Comparison of ENCODE assay signal across 11 cellular contexts in the genomic region with DNA sequence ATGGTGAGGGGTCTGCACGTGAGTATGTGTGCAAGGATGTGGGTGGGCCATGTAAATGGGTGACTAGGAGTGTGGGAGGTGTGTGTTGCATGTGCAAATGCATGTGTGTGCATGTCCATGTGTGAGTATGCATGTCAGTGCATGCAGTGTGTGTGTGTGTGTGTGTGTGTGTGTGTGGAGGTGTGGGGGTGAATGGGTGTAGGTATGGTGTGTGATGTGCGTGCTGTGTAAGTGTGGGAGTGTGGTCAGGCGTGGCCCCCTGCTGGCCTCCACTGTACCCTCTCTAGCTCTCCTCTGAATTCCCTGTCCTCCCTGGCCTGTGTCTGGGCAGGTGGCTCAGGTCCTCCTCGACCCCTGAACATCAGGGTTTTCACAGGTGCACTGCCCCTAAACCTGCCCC.
DNase-seq lines count a peak whose midpoint lies in the region; ATAC-seq, FAIRE-seq and TF ChIP-seq lines count a peak whose summit lies in the region.
"Had no signal": no experiment of that assay in that cellular context is flagged by ENCODE, and none has a peak within 500 bp of the region (broad histone marks: within the 10 kb centered on the region; RNA-seq: fewer than 3 reads in every experiment).

No MANE protein-coding gene starts in this region.

- no peak overlapping the region for H3K4me3 ChIP-seq in mesendoderm (ENCODE audit: low read length)
- H3K4me3 ChIP-seq in vagina, result no peak overlapping the region
- H3K4me3 ChIP-seq in gastroesophageal sphincter, result no peak overlapping the region
- H3K4me3 ChIP-seq: SK-N-MC, tibial artery had no signal

- H3K79me1 ChIP-seq in mesendoderm (ENCODE audit: low read length), result no peaks in the 10 kb centered on the region

- no peaks in the 10 kb centered on the region for H3K4me1 Mint-ChIP-seq in natural killer cell

- ATAC-seq in gastroesophageal sphincter, result no peak
- no peak for ATAC-seq in natural killer cell

- no peak for TF ChIP-seq CTCF in vagina (IDR thresholded peaks at IDR 0.05)
- no peak for TF ChIP-seq CTCF in gastroesophageal sphincter (IDR thresholded peaks at IDR 0.05)
- no peak for TF ChIP-seq CTCF in natural killer cell (IDR thresholded peaks at IDR 0.05)

- no peaks in the 10 kb centered on the region for H3K9me3 ChIP-seq in vagina
- H3K9me3 ChIP-seq in gastroesophageal sphincter, result no peaks in the 10 kb centered on the region
- H3K9me3 ChIP-seq: tibial artery had no signal

- H2BK120ac ChIP-seq in mesendoderm (ENCODE audit: low read depth, low read length), result no peak overlapping the region

- no peak overlapping the region for H4K8ac ChIP-seq in mesendoderm (ENCODE audit: low read depth, low read length)

- H2AK5ac ChIP-seq in mesendoderm (ENCODE audit: low read length), result no peak overlapping the region

- no peak overlapping the region for H3K4me3 Mint-ChIP-seq in natural killer cell

- no peak overlapping the region for H3K23ac ChIP-seq in mesendoderm (ENCODE audit: low read length)

- H4K5ac ChIP-seq in mesendoderm (ENCODE audit: low read length), result no peak overlapping the region

- no peaks in the 10 kb centered on the region for H3K27me3 ChIP-seq in mesendoderm (ENCODE audit: insufficient read depth, low read length, poor library complexity)
- H3K27me3 ChIP-seq in vagina, result no peaks in the 10 kb centered on the region
- no peaks in the 10 kb centered on the region for H3K27me3 ChIP-seq in gastroesophageal sphincter

- no peak overlapping the region for H3K18ac ChIP-seq in mesendoderm (ENCODE audit: low read length)

- peaks cover under 1 to 3% of the 10 kb centered on the region in 2 donors for H3K27me3 Mint-ChIP-seq in natural killer cell (ENCODE audit: low read depth in 2 of 2)

- H3K9me3 Mint-ChIP-seq in natural killer cell, result no peaks in the 10 kb centered on the region

- no peak for FAIRE-seq in HTR-8/SVneo (lab: Jason Lieb, UNC)

- no peaks in the 10 kb centered on the region for H3K36me3 ChIP-seq in mesendoderm (ENCODE audit: control insufficient read depth, insufficient read depth, low read length)
- no peaks in the 10 kb centered on the region for H3K36me3 ChIP-seq in vagina
- no peaks in the 10 kb centered on the region for H3K36me3 ChIP-seq in gastroesophageal sphincter
- H3K36me3 ChIP-seq: tibial artery had no signal

- no peak overlapping the region for H3K4me2 ChIP-seq in mesendoderm (ENCODE audit: low read length)

- H3K79me2 ChIP-seq in mesendoderm (ENCODE audit: control insufficient read depth, insufficient read depth, low read length), result no peaks in the 10 kb centered on the region

- H2BK15ac ChIP-seq in mesendoderm (replicated peaks; ENCODE audit: low read depth), result no peak overlapping the region

- H3K27ac Mint-ChIP-seq in natural killer cell, result no peak overlapping the region

- DNase-seq in AG20443 (ENCODE audit: low spot score) (peak; percentile 32), HTR-8/SVneo (ENCODE audit: insufficient read length, low spot score) (peak; percentile 11), dermis blood vessel endothelial cell (peak; percentile 21), mesendoderm (peak; percentile 30), vagina (ENCODE audit: extremely low spot score in 2 of 2) (no peak), NCI-H1436 (lab: John Stamatoyannopoulos, UW) (no peak), natural killer cell (no peak)
- DNase-seq: NCI-H2171, tibial artery had no signal

- WGBS in mesendoderm (ENCODE audit: extremely low coverage, insufficient coverage, low lambda C conversion rate), result no CpG with 5 or more reads among the region's 4 CpGs
- WGBS in gastroesophageal sphincter (ENCODE audit: low coverage in 1 of 2), 2 donors, result 49% methylated on average over 4 of the region's 4 CpGs; no CpG with 5 or more reads in 1 of the 2 donors

- H3K36me3 Mint-ChIP-seq in natural killer cell, result no peaks in the 10 kb centered on the region

- H2BK5ac ChIP-seq in mesendoderm (ENCODE audit: low read length), result no peak overlapping the region

- H3K56ac ChIP-seq in mesendoderm (ENCODE audit: low read length), result peak overlapping the region; percentile 22

- no peak for TF ChIP-seq POLR2A in vagina (IDR thresholded peaks at IDR 0.05)
- TF ChIP-seq POLR2A in gastroesophageal sphincter (IDR thresholded peaks at IDR 0.05), result no peak

- intact Hi-C loops in vagina (cut with DNase I), result no loop called here
- intact Hi-C loops in natural killer cell (cut with micrococcal nuclease), result no loop called here

- no peak overlapping the region for H3K9ac ChIP-seq in mesendoderm (ENCODE audit: low read length)

- no peak for TF ChIP-seq EP300 in gastroesophageal sphincter (IDR thresholded peaks at IDR 0.05)

- H3K27ac ChIP-seq in mesendoderm (ENCODE audit: low read depth, low read length), result no peak overlapping the region
- H3K27ac ChIP-seq in vagina, result no peak overlapping the region
- no peak overlapping the region for H3K27ac ChIP-seq in gastroesophageal sphincter
- H3K27ac ChIP-seq: SK-N-MC, tibial artery had no signal

- no peak overlapping the region for H3K4ac ChIP-seq in mesendoderm (ENCODE audit: low read depth, low read length)

- H3K4me1 ChIP-seq in mesendoderm (ENCODE audit: control insufficient read depth, low read depth, low read length) (no peaks in the 10 kb centered on the region), vagina (peaks cover 7% of the 10 kb centered on the region), gastroesophageal sphincter (no peaks in the 10 kb centered on the region)
- H3K4me1 ChIP-seq: tibial artery had no signal

Comparison
In these comparisons a context has a peak if more than half of its experiments do, and no peak if none do; other contexts are left out.
1. DNase-seq: peak in AG20443 (single experiment), HTR-8/SVneo (single experiment), dermis blood vessel endothelial cell (single experiment) and mesendoderm (single experiment); none in vagina (0 of 2), NCI-H1436 (single experiment) and natural killer cell (single experiment).